In genomic region chr10:101602767-101603398, GRCh38 we compare ENCODE assay signal across 8 cellular contexts. TPM values are rescaled to one million over a fixed set of nuclear protein-coding genes. Genes with fewer than 3 reads are reported as not detected.
DNase-seq lines count a peak whose midpoint lies in the region; ATAC-seq and TF ChIP-seq lines count a peak whose summit lies in the region.

No MANE protein-coding gene starts in this region.

- no peak overlapping the region for H2BK5ac ChIP-seq in trophoblast cell (ENCODE audit: low read depth, low read length, poor library complexity)

- no peak overlapping the region for H3K9ac ChIP-seq in trophoblast cell (ENCODE audit: low read length)

- no peaks in the 10 kb centered on the region; the same call in 1 of the 2 replicates for H3K36me3 ChIP-seq in MG63
- peaks cover 0 to 5% of the 10 kb centered on the region in 2 experiments for H3K36me3 ChIP-seq in trophoblast cell (ENCODE audit: control insufficient read depth in 1 of 2, insufficient read depth in 2 of 2, low read length in 2 of 2)

- H3K27ac ChIP-seq in trophoblast cell (ENCODE audit: low read depth, low read length) = no peak overlapping the region

- peak; percentile 97 for TF ChIP-seq CTCF in AG09309 (IDR thresholded peaks at IDR 0.05; ENCODE audit: control insufficient read depth, insufficient read depth, low read depth, low read length, missing control alignments)

- H2BK120ac ChIP-seq in trophoblast cell (ENCODE audit: insufficient read depth, low read length, poor library complexity) = no peak overlapping the region

- WGBS in trophoblast cell (ENCODE audit: extremely low coverage, insufficient coverage, insufficient read length) = no CpG with 5 or more reads among the region's 6 CpGs

- no peaks in the 10 kb centered on the region for H3K9me3 ChIP-seq in MG63
- H3K9me3 ChIP-seq in trophoblast cell (ENCODE audit: insufficient read depth, low read depth, low read length) = peaks cover 2% of the 10 kb centered on the region

- no peak overlapping the region for H4K8ac ChIP-seq in trophoblast cell (ENCODE audit: low read depth, low read length)

- H3K79me1 ChIP-seq in trophoblast cell (ENCODE audit: low read length) = no peaks in the 10 kb centered on the region

- no peak overlapping the region for H2AK5ac ChIP-seq in trophoblast cell (ENCODE audit: low read length)

- H3K4me2 ChIP-seq in trophoblast cell (ENCODE audit: low read length) = no peak overlapping the region

- no peaks in the 10 kb centered on the region for H3K79me2 ChIP-seq in trophoblast cell (ENCODE audit: control insufficient read depth, insufficient read depth, low read length, poor library complexity)

- H4K91ac ChIP-seq in trophoblast cell (ENCODE audit: low read depth, low read length) = no peak overlapping the region

- H4K12ac ChIP-seq in trophoblast cell (ENCODE audit: low read depth, low read length) = no peak overlapping the region

- H3K14ac ChIP-seq in trophoblast cell (ENCODE audit: low read length) = no peak overlapping the region

- ATAC-seq in GM18907 (IDR thresholded peaks at IDR 0.05; ENCODE audit: unreplicated experiment) = peak; percentile 53
- no peak for ATAC-seq in GM19351 (IDR thresholded peaks at IDR 0.05; ENCODE audit: unreplicated experiment)

- H3K4ac ChIP-seq in trophoblast cell (ENCODE audit: low read depth, low read length) = no peak overlapping the region

- H2BK12ac ChIP-seq in trophoblast cell (ENCODE audit: low read length) = no peak overlapping the region

- DNase-seq in AG09309 (ENCODE audit: low read depth) (peak; percentile 7), MG63 (peak; percentile 52), SK-N-DZ (ENCODE audit: low spot score) (peak; percentile 88), glomerular endothelial cell (ENCODE audit: extremely low read depth, low read depth, low spot score) (peak; percentile 10), trophoblast cell (peak; percentile 87 to 91)
- peak; percentile 70 for DNase-seq in activated naive CD4-positive, alpha-beta T cell treated with anti-CD3 and anti-CD28 coated beads, Interleukin-2, amount 50 U/mL, for 16 hours

- H2AFZ ChIP-seq in trophoblast cell (ENCODE audit: insufficient read depth, low read length, poor library complexity) = no peak overlapping the region

- H3K4me3 ChIP-seq in AG09309 (ENCODE audit: control insufficient read depth, low read depth, low read length) = no peak overlapping the region
- H3K4me3 ChIP-seq in MG63 = no peak overlapping the region
- H3K4me3 ChIP-seq in trophoblast cell (ENCODE audit: low read depth, low read length) = no peak overlapping the region

- H3K27me3 ChIP-seq in MG63 (no peaks in the 10 kb centered on the region), trophoblast cell (ENCODE audit: insufficient read depth, low read length) (no peaks in the 10 kb centered on the region)

- H3K18ac ChIP-seq in trophoblast cell (ENCODE audit: low read length) = no peak overlapping the region

- no peak overlapping the region for H3K23ac ChIP-seq in trophoblast cell (ENCODE audit: low read length)

- peaks cover 0 to 5% of the 10 kb centered on the region in 2 experiments for H3K4me1 ChIP-seq in trophoblast cell (ENCODE audit: control insufficient read depth in 1 of 2, insufficient read depth in 2 of 2, low read length in 2 of 2)

RNA-seq across cellular contexts. Expression of gene DPCD, which starts 14.8 kb away (rescaled TPM):
- 46.3 and 64.2 TPM in 2 replicates for total RNA-seq in MG63 (2014; rRNA removed; shearing (Covaris generic); ENCODE audit: low replicate concordance)
- 59.7 and 66.7 TPM in 2 replicates for polyA plus RNA-seq in SK-N-DZ (2014; cell fraction: cytosol; rRNA removed)
- polyA plus RNA-seq in SK-N-DZ (2014; cell fraction: nucleus; rRNA removed) = 31.6 and 34.6 TPM in 2 replicates
- 29.0 and 54.0 TPM in 2 replicates for total RNA-seq in glomerular endothelial cell
- 17.6 and 18.5 TPM in 2 replicates for polyA plus RNA-seq in trophoblast cell (2013)

RNA-seq across cellular contexts. Expression of gene POLL, which starts 14.8 kb away (rescaled TPM):
- 20.1 and 20.3 TPM in 2 replicates for total RNA-seq in MG63 (2014; rRNA removed; shearing (Covaris generic); ENCODE audit: low replicate concordance)
- 13.1 and 19.5 TPM in 2 replicates for polyA plus RNA-seq in SK-N-DZ (2014; cell fraction: cytosol; rRNA removed)
- polyA plus RNA-seq in SK-N-DZ (2014; cell fraction: nucleus; rRNA removed) = 32.9 and 44.4 TPM in 2 replicates
- 20.6 and 24.7 TPM in 2 replicates for total RNA-seq in glomerular endothelial cell
- 11.9 and 13.7 TPM in 2 replicates for polyA plus RNA-seq in trophoblast cell (2013)

Comparison
In these comparisons a context has a peak if more than half of its experiments do, and no peak if none do; other contexts are left out.
1. DNase-seq: peak in every context shown above with its lines; median percentile 89 in trophoblast cell; 88 in SK-N-DZ; 70 in activated naive CD4-positive, alpha-beta T cell treated with anti-CD3 and anti-CD28 coated beads, Interleukin-2, amount 50 U/mL, for 16 hours; 52 in MG63; 10 in glomerular endothelial cell; 7 in AG09309.